1 cellular context compared by ENCODE assay signal in the genomic region with DNA sequence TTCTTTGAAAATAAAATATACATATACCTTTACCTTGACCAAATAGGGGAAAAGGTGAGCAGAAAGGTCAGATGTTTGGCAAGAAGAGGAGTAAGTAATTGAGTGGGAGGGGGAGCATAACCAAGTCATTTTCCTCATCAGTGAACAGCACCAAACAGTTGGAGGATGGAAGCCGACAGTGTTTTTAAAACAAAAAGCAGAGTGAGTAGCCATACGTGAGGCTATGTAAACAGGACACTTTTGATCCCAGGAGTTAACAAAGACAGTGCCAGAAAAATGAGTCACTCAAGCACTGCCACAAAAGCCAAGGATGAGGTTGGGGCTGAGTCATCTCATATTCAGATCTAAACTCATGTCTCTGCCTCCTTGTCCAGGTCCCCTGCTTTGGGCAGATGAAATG.
TF ChIP-seq lines count a peak whose summit lies in the region.

No MANE protein-coding gene starts in this region.

TF ChIP-seq in HepG2, 621 proteins besides CTCF, POLR2A, EP300 and RAD21 (continued from another document and continues in another):
- TF ChIP-seq PAXIP1 (CRISPR knock-in tag; conservative IDR thresholded peaks at IDR 0.05) (0 out of 2 replicates have a peak, but pooled peaks have one; percentile 18), FOSL2 (CRISPR knock-in tag; IDR thresholded peaks at IDR 0.05) (peak; percentile 96), STAG1 (CRISPR knock-in tag; IDR thresholded peaks at IDR 0.05) (no peak), FOXC1 (CRISPR knock-in tag; IDR thresholded peaks at IDR 0.05; ENCODE audit: borderline replicate concordance) (no peak), KLF9 (CRISPR knock-in tag; IDR thresholded peaks at IDR 0.05; ENCODE audit: low read depth) (no peak), DMAP1 (CRISPR knock-in tag; IDR thresholded peaks at IDR 0.05) (no peak), ZNF839 (CRISPR knock-in tag; IDR thresholded peaks at IDR 0.05; ENCODE audit: borderline replicate concordance) (no peak), FOSL1 (CRISPR knock-in tag; IDR thresholded peaks at IDR 0.05; ENCODE audit: borderline replicate concordance) (0 out of 2 replicates have a peak, but pooled peaks have one; percentile 40), DPF2 (CRISPR knock-in tag; IDR thresholded peaks at IDR 0.05; ENCODE audit: borderline replicate concordance, low read depth) (no peak), AFF4 (CRISPR knock-in tag; IDR thresholded peaks at IDR 0.05) (no peak), ZNF841 (CRISPR knock-in tag; IDR thresholded peaks at IDR 0.05; ENCODE audit: borderline replicate concordance) (no peak), SOX5 (CRISPR knock-in tag; IDR thresholded peaks at IDR 0.05; ENCODE audit: borderline replicate concordance) (peak; percentile 84), ZBTB1 (CRISPR knock-in tag; IDR thresholded peaks at IDR 0.05; ENCODE audit: borderline replicate concordance) (no peak), HMG20A (CRISPR knock-in tag; IDR thresholded peaks at IDR 0.05; ENCODE audit: borderline replicate concordance) (peak; percentile 50; the same call in 1 of the 2 replicates), AKAP8 (CRISPR knock-in tag; IDR thresholded peaks at IDR 0.05) (no peak), ATF1 (CRISPR knock-in tag; IDR thresholded peaks at IDR 0.05) (no peak), ZNF7 (CRISPR knock-in tag; IDR thresholded peaks at IDR 0.05) (no peak), FOXP1 (IDR thresholded peaks at IDR 0.05) (no peak), FOXP1 (CRISPR knock-in tag; IDR thresholded peaks at IDR 0.05) (peak; percentile 31; the same call in 1 of the 2 replicates), SIN3B (IDR thresholded peaks at IDR 0.05; ENCODE audit: low read length) (no peak), NFIB (CRISPR knock-in tag; IDR thresholded peaks at IDR 0.05; ENCODE audit: borderline replicate concordance) (no peak), KLF15 (CRISPR knock-in tag; IDR thresholded peaks at IDR 0.05; ENCODE audit: borderline replicate concordance) (no peak), FOXA3 (CRISPR knock-in tag; IDR thresholded peaks at IDR 0.05) (peak; percentile 87), ZNF770 (CRISPR knock-in tag; IDR thresholded peaks at IDR 0.05) (no peak), ZKSCAN1 (IDR thresholded peaks at IDR 0.05; ENCODE audit: low read length) (no peak), HNRNPH1 (optimal IDR thresholded peaks at IDR 0.05; ENCODE audit: low read depth, low read length) (no peak), ARID3A (IDR thresholded peaks at IDR 0.05; ENCODE audit: low read depth, low read length) (peak; percentile 57), STAT6 (CRISPR knock-in tag; IDR thresholded peaks at IDR 0.05; ENCODE audit: borderline replicate concordance) (no peak), ZNF570 (CRISPR knock-in tag; IDR thresholded peaks at IDR 0.05; ENCODE audit: borderline replicate concordance) (no peak), ZNF784 (CRISPR knock-in tag; IDR thresholded peaks at IDR 0.05; ENCODE audit: borderline replicate concordance) (no peak), ZNF224 (CRISPR knock-in tag; IDR thresholded peaks at IDR 0.05) (no peak), ZBTB14 (CRISPR knock-in tag; IDR thresholded peaks at IDR 0.05) (no peak), SMARCC2 (IDR thresholded peaks at IDR 0.05) (no peak), PRMT3 (CRISPR knock-in tag; IDR thresholded peaks at IDR 0.05; ENCODE audit: borderline replicate concordance, low read depth) (no peak)
- TF ChIP-seq, protein P1, sequence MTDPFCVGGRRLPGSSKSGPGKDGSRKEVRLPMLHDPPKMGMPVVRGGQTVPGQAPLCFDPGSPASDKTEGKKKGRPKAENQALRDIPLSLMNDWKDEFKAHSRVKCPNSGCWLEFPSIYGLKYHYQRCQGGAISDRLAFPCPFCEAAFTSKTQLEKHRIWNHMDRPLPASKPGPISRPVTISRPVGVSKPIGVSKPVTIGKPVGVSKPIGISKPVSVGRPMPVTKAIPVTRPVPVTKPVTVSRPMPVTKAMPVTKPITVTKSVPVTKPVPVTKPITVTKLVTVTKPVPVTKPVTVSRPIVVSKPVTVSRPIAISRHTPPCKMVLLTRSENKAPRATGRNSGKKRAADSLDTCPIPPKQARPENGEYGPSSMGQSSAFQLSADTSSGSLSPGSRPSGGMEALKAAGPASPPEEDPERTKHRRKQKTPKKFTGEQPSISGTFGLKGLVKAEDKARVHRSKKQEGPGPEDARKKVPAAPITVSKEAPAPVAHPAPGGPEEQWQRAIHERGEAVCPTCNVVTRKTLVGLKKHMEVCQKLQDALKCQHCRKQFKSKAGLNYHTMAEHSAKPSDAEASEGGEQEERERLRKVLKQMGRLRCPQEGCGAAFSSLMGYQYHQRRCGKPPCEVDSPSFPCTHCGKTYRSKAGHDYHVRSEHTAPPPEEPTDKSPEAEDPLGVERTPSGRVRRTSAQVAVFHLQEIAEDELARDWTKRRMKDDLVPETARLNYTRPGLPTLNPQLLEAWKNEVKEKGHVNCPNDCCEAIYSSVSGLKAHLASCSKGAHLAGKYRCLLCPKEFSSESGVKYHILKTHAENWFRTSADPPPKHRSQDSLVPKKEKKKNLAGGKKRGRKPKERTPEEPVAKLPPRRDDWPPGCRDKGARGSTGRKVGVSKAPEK (CRISPR knock-in tag; IDR thresholded peaks at IDR 0.05; ENCODE audit: borderline replicate concordance): no peak
- TF ChIP-seq, protein P2, sequence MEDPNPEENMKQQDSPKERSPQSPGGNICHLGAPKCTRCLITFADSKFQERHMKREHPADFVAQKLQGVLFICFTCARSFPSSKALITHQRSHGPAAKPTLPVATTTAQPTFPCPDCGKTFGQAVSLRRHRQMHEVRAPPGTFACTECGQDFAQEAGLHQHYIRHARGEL (CRISPR knock-in tag; IDR thresholded peaks at IDR 0.05): no peak
